In the genomic region with DNA sequence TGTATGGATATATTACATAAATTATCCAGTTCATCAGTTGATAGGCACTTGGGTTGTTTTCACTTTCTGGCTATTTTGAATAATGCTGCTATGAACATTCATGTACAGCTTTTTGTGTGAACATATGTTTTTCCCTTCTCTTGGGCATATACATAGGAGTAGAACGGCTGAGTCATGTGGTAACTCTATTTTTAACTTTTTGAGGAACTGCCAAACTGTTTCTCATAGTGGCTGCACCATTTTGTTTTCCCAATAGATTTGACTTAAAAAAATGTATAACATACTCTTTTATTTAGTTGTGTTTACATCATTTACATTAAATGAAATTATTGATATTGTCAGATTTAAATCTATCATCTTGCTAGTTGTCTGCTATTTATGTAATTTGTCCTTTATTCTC, we compare ENCODE assay signal across 25 cellular contexts.
"Had no signal": no experiment of that assay in that cellular context is flagged by ENCODE, and none has a peak within 500 bp of the region (broad histone marks: within the 10 kb centered on the region; RNA-seq: fewer than 3 reads in every experiment).

No MANE protein-coding gene starts in this region.

- H3K27me3 ChIP-seq: body of pancreas, cardiac muscle cell, hepatocyte, left lung, upper lobe of left lung had no signal

- DNase-seq: activated CD4-positive, alpha-beta T cell treated with anti-CD3 and anti-CD28 coated beads, Interleukin-2, amount 10 ng/mL, durations not matched to agents 7 days and 5 days; activated CD4-positive, CD25-positive, alpha-beta regulatory T cell treated with anti-CD3 and anti-CD28 coated beads, Interleukin-2, amount 50 U/mL, for 72 hours; activated CD8-positive, alpha-beta memory T cell treated with anti-CD3 and anti-CD28 coated beads, Interleukin-2, amount 10 ng/mL, durations not matched to agents 7 days and 5 days; activated CD8-positive, alpha-beta T cell treated with anti-CD3 and anti-CD28 coated beads for 36 hours; activated effector memory CD4-positive, alpha-beta T cell treated with anti-CD3 and anti-CD28 coated beads, Interleukin-2, amount 50 U/mL, for 16 hours; activated naive CD4-positive, alpha-beta T cell treated with anti-CD3 and anti-CD28 coated beads, Interleukin-2, amount 10 ng/mL, durations not matched to agents 7 days and 5 days; activated T-cell treated with anti-CD3 and anti-CD28 coated beads for 4 hours; anterior cingulate cortex; body of pancreas; cortex of kidney; glutamatergic neuron; immature natural killer cell; left lung; naive B cell; nucleus accumbens; right cardiac atrium; stimulated activated CD4-positive, alpha-beta T cell treated with anti-CD3 and anti-CD28 coated beads, Interleukin-12 subunit alpha, Interleukin-12 subunit beta, amount 100 ng/mL, for 4 hours; stimulated activated CD4-positive, alpha-beta T cell treated with anti-CD3 and anti-CD28 coated beads, Interleukin-4, amount 100 ng/mL, for 4 hours; stimulated activated naive CD8-positive, alpha-beta T cell treated with anti-CD3 and anti-CD28 coated beads, Interleukin-15, Interleukin-2, amounts not matched to agents 100 U/mL and 50 U/mL, for 24 hours; WERI-Rb-1 had no signal

- H3K36me3 ChIP-seq: cardiac muscle cell, left lung, upper lobe of left lung, WERI-Rb-1 had no signal

- ATAC-seq: activated CD8-positive, alpha-beta memory T cell treated with anti-CD3 and anti-CD28 coated beads, Interleukin-2, amount 10 ng/mL, durations not matched to agents 7 days and 5 days; activated CD8-positive, alpha-beta T cell treated with anti-CD3 and anti-CD28 coated beads for 36 hours; body of pancreas; left lung; right cardiac atrium; stimulated activated naive CD8-positive, alpha-beta T cell treated with anti-CD3 and anti-CD28 coated beads, Interleukin-15, Interleukin-2, amounts not matched to agents 100 U/mL and 50 U/mL, for 24 hours had no signal

- H3K27ac ChIP-seq: body of pancreas, cardiac muscle cell, hepatocyte, left lung, parathyroid adenoma, upper lobe of left lung, WERI-Rb-1 had no signal

- H3K4me3 ChIP-seq: body of pancreas, cardiac muscle cell, hepatocyte, left lung, lung, upper lobe of left lung had no signal

- H3K9me3 ChIP-seq: body of pancreas, upper lobe of left lung had no signal

- H3K4me1 ChIP-seq: body of pancreas, left lung, parathyroid adenoma, upper lobe of left lung had no signal
